22 cellular contexts compared by ENCODE assay signal in the genomic region with DNA sequence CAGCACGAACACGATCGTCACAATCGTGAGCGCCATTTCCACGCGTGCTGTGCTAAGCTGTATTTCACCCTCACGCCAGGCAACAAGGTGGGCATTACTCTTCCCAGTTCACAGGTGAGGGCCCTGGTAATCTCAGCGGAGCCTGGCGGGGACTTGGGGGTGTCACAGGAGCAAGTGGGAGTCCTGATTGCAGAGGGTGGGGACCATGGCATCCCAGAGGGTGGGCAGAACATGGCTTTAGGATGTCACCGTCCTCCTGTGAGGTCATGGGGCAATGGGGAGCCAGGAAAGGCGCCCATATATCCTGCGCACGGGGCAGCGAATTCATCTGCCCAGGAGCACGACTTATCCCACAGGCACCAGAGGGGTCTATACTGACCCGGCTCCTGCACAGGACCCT.
"Had no signal": no experiment of that assay in that cellular context is flagged by ENCODE, and none has a peak within 500 bp of the region (broad histone marks: within the 10 kb centered on the region; RNA-seq: fewer than 3 reads in every experiment).

No MANE protein-coding gene starts in this region.

- H3K27ac Mint-ChIP-seq: activated B cell treated with CpG ODN at 0.5 μM for 24 hours; activated CD8-positive, alpha-beta T cell treated with anti-CD3 and anti-CD28 coated beads, Interleukin-2, amount 10 ng/mL, durations not matched to agents 7 days and 5 days; activated naive CD8-positive, alpha-beta T cell treated with anti-CD3 and anti-CD28 coated beads for 36 hours; T-helper 17 cell had no signal

- H3K4me1 ChIP-seq: colonic mucosa had no signal

- H3K27ac ChIP-seq: colonic mucosa had no signal

- ATAC-seq: PC-3 had no signal

- H3K36me3 ChIP-seq: colonic mucosa had no signal

- H3K4me3 Mint-ChIP-seq: activated B cell treated with CpG ODN at 0.5 μM for 24 hours; activated CD4-positive, alpha-beta T cell treated with anti-CD3 and anti-CD28 coated beads for 36 hours; activated CD8-positive, alpha-beta T cell treated with anti-CD3 and anti-CD28 coated beads, Interleukin-2, amount 10 ng/mL, durations not matched to agents 7 days and 5 days; activated naive CD4-positive, alpha-beta T cell treated with anti-CD3 and anti-CD28 coated beads for 36 hours; activated naive CD8-positive, alpha-beta T cell treated with anti-CD3 and anti-CD28 coated beads for 36 hours had no signal

- H3K4me1 Mint-ChIP-seq: activated B cell treated with CpG ODN at 0.5 μM for 24 hours had no signal

- H3K27me3 Mint-ChIP-seq: activated B cell treated with CpG ODN at 0.5 μM for 24 hours; activated CD4-positive, alpha-beta T cell treated with anti-CD3 and anti-CD28 coated beads for 36 hours; activated naive CD8-positive, alpha-beta T cell treated with anti-CD3 and anti-CD28 coated beads for 36 hours had no signal

- H3K9me3 Mint-ChIP-seq: activated B cell treated with CpG ODN at 0.5 μM for 24 hours; activated naive CD4-positive, alpha-beta T cell treated with anti-CD3 and anti-CD28 coated beads for 36 hours; activated naive CD8-positive, alpha-beta T cell treated with anti-CD3 and anti-CD28 coated beads for 36 hours; activated T-cell treated with anti-CD3 and anti-CD28 coated beads, Interleukin-2, amount 50 U/mL, for 4 hours had no signal

- FAIRE-seq: RCC 7860 had no signal

- H3K27me3 ChIP-seq: colonic mucosa had no signal

- DNase-seq: activated B cell treated with CpG ODN at 0.5 μM for 24 hours; activated CD4-positive, alpha-beta T cell treated with anti-CD3 and anti-CD28 coated beads for 36 hours; activated CD8-positive, alpha-beta T cell treated with anti-CD3 and anti-CD28 coated beads, Interleukin-2, amount 10 ng/mL, durations not matched to agents 7 days and 5 days; activated effector memory CD4-positive, alpha-beta T cell treated with anti-CD3 and anti-CD28 coated beads, Interleukin-2, amount 50 U/mL, for 16 hours; activated naive CD8-positive, alpha-beta T cell treated with anti-CD3 and anti-CD28 coated beads for 36 hours; activated T-cell treated with anti-CD3 and anti-CD28 coated beads, Interleukin-2, amount 50 U/mL, for 4 hours; cerebellar nuclear complex; colonic mucosa; Karpas-422; MM.1S; NCI-H1105; NCI-H1436; NCI-H187; NCI-H2081; NCI-H446; NCI-H524; PC-3; SHP77; T-helper 17 cell; T-helper 9 cell had no signal

- H3K9me3 ChIP-seq: colonic mucosa had no signal

- H3K4me3 ChIP-seq: colonic mucosa had no signal

- H3K36me3 Mint-ChIP-seq: activated naive CD8-positive, alpha-beta T cell treated with anti-CD3 and anti-CD28 coated beads for 36 hours had no signal
